Comparison of ENCODE assay signal across 8 cellular contexts in genomic region chr7:5396999-5397656, GRCh38. TPM values are rescaled to one million over a fixed set of nuclear protein-coding genes. Genes with fewer than 3 reads are reported as not detected.
A peak's percentile ranks its signal among the peaks of the same experiment; 100 is the strongest.
DNase-seq lines count a peak whose midpoint lies in the region; ATAC-seq and TF ChIP-seq lines count a peak whose summit lies in the region.

No MANE protein-coding gene starts in this region.

- H3K27me3 Mint-ChIP-seq in dendritic cell treated with granulocyte-macrophage colony-stimulating factor and Interleukin-4, amounts not matched to agents 40 ng/mL and 50 ng/mL, for 4 days = no peaks in the 10 kb centered on the region
- no peaks in the 10 kb centered on the region for H3K27me3 Mint-ChIP-seq in chondrocyte (ENCODE audit: low read depth)

- TF ChIP-seq POLR2A in GM10847 (IDR thresholded peaks at IDR 0.05; ENCODE audit: extremely low read depth, insufficient read length) = peak; percentile 81

- TF ChIP-seq CTCF in chondrocyte (IDR thresholded peaks at IDR 0.05) = no peak

- H3K27ac Mint-ChIP-seq in dendritic cell treated with granulocyte-macrophage colony-stimulating factor and Interleukin-4, amounts not matched to agents 40 ng/mL and 50 ng/mL, for 4 days = peak overlapping the region; percentile 89
- H3K27ac Mint-ChIP-seq in stimulated activated effector memory CD8-positive, alpha-beta T cell treated with anti-CD3 and anti-CD28 coated beads, Interleukin-12 subunit alpha, Interleukin-12 subunit beta, amount 100 ng/mL, for 72 hours = peak overlapping the region; percentile 98
- no peak overlapping the region for H3K27ac Mint-ChIP-seq in chondrocyte (ENCODE audit: unreplicated experiment)

- ATAC-seq in HG02588 (IDR thresholded peaks at IDR 0.05; ENCODE audit: unreplicated experiment) = peak; percentile 82
- ATAC-seq in stimulated activated effector memory CD8-positive, alpha-beta T cell treated with anti-CD3 and anti-CD28 coated beads, Interleukin-12 subunit alpha, Interleukin-12 subunit beta, amount 100 ng/mL, for 72 hours = peak; percentile 98

- H3K4me1 Mint-ChIP-seq in dendritic cell treated with granulocyte-macrophage colony-stimulating factor and Interleukin-4, amounts not matched to agents 40 ng/mL and 50 ng/mL, for 4 days (ENCODE audit: low read depth) = peaks cover 70% of the 10 kb centered on the region
- peaks cover 33% of the 10 kb centered on the region for H3K4me1 Mint-ChIP-seq in stimulated activated effector memory CD8-positive, alpha-beta T cell treated with anti-CD3 and anti-CD28 coated beads, Interleukin-12 subunit alpha, Interleukin-12 subunit beta, amount 100 ng/mL, for 72 hours
- peaks cover 6% of the 10 kb centered on the region for H3K4me1 Mint-ChIP-seq in chondrocyte (ENCODE audit: low read depth)

- H3K4me3 Mint-ChIP-seq in dendritic cell treated with granulocyte-macrophage colony-stimulating factor and Interleukin-4, amounts not matched to agents 40 ng/mL and 50 ng/mL, for 4 days = peak overlapping the region; percentile 80
- peak overlapping the region; percentile 77 for H3K4me3 Mint-ChIP-seq in stimulated activated effector memory CD8-positive, alpha-beta T cell treated with anti-CD3 and anti-CD28 coated beads, Interleukin-12 subunit alpha, Interleukin-12 subunit beta, amount 100 ng/mL, for 72 hours
- no peak overlapping the region for H3K4me3 Mint-ChIP-seq in chondrocyte (ENCODE audit: unreplicated experiment)

- no peaks in the 10 kb centered on the region for H3K9me3 Mint-ChIP-seq in dendritic cell treated with granulocyte-macrophage colony-stimulating factor and Interleukin-4, amounts not matched to agents 40 ng/mL and 50 ng/mL, for 4 days
- no peaks in the 10 kb centered on the region for H3K9me3 Mint-ChIP-seq in stimulated activated effector memory CD8-positive, alpha-beta T cell treated with anti-CD3 and anti-CD28 coated beads, Interleukin-12 subunit alpha, Interleukin-12 subunit beta, amount 100 ng/mL, for 72 hours
- H3K9me3 Mint-ChIP-seq in chondrocyte (ENCODE audit: low read depth) = no peaks in the 10 kb centered on the region

- peak; percentile 74 for DNase-seq in NCI-H1694 treated with DMSO at 0.1 percent for 48 hours (lab: John Stamatoyannopoulos, UW)
- peak; percentile 90 for DNase-seq in activated CD4-positive, alpha-beta T cell treated with anti-CD3 and anti-CD28 coated beads for 48 hours
- DNase-seq in mucosa of gallbladder (ENCODE audit: low spot score) = peak; percentile 92
- peak; percentile 73 to 94 for DNase-seq in stimulated activated effector memory CD8-positive, alpha-beta T cell treated with anti-CD3 and anti-CD28 coated beads, Interleukin-12 subunit alpha, Interleukin-12 subunit beta, amount 100 ng/mL, for 72 hours (ENCODE audit: low spot score in 2 of 2)
- no peak for DNase-seq in chondrocyte (ENCODE audit: low spot score)

- intact Hi-C loops in dendritic cell treated with granulocyte-macrophage colony-stimulating factor and Interleukin-4, amounts not matched to agents 40 ng/mL and 50 ng/mL, for 4 days (cut with micrococcal nuclease) = no loop called here

- H3K36me3 Mint-ChIP-seq in dendritic cell treated with granulocyte-macrophage colony-stimulating factor and Interleukin-4, amounts not matched to agents 40 ng/mL and 50 ng/mL, for 4 days (ENCODE audit: low read depth) = peaks cover 83% of the 10 kb centered on the region
- H3K36me3 Mint-ChIP-seq in stimulated activated effector memory CD8-positive, alpha-beta T cell treated with anti-CD3 and anti-CD28 coated beads, Interleukin-12 subunit alpha, Interleukin-12 subunit beta, amount 100 ng/mL, for 72 hours = peaks cover 51% of the 10 kb centered on the region
- H3K36me3 Mint-ChIP-seq in chondrocyte (ENCODE audit: low read depth) = peaks cover 17% of the 10 kb centered on the region

RNA-seq across cellular contexts. Expression of gene TNRC18, which starts 26.5 kb away (rescaled TPM):
- total RNA-seq in mucosa of gallbladder = 171 TPM
- total RNA-seq in chondrocyte = 95.4 to 137 TPM (median 101 TPM) in 3 replicates
